14 cellular contexts compared by ENCODE assay signal in genomic region chr9:137721479-137721878, GRCh38.
DNase-seq lines count a peak whose midpoint lies in the region; ATAC-seq lines count a peak whose summit lies in the region.
"Had no signal": no experiment of that assay in that cellular context is flagged by ENCODE, and none has a peak within 500 bp of the region (broad histone marks: within the 10 kb centered on the region; RNA-seq: fewer than 3 reads in every experiment).

No MANE protein-coding gene starts in this region.

- CTCF ChIA-PET in activated CD8-positive, alpha-beta memory T cell treated with anti-CD3 and anti-CD28 coated beads, Interleukin-2, amount 10 ng/mL, durations not matched to agents 7 days and 5 days (lab: Charles Lee), result no interaction called here
- CTCF ChIA-PET in activated naive CD4-positive, alpha-beta T cell treated with anti-CD3 and anti-CD28 coated beads, Interleukin-2, amount 10 ng/mL, durations not matched to agents 7 days and 5 days (lab: Charles Lee), result interaction anchor here (0.6 kb wide), 1 partner anchor 197 kb away, joined by 3 read pairs; no protein-coding TSS in a partner anchor

- H3K27ac Mint-ChIP-seq in activated CD8-positive, alpha-beta memory T cell treated with anti-CD3 and anti-CD28 coated beads, Interleukin-2, amount 10 ng/mL, durations not matched to agents 7 days and 5 days, result peak overlapping the region; percentile 22
- peak overlapping the region; percentile 88 for H3K27ac Mint-ChIP-seq in activated naive CD4-positive, alpha-beta T cell treated with anti-CD3 and anti-CD28 coated beads, Interleukin-2, amount 10 ng/mL, durations not matched to agents 7 days and 5 days
- H3K27ac Mint-ChIP-seq in naive B cell, result peak overlapping the region; percentile 94 to 98 (median 96)
- peak overlapping the region; percentile 97 for H3K27ac Mint-ChIP-seq in stimulated activated naive B cell treated with anti-CD40 and anti-IgM and Interleukin-4, amounts not matched to agents 10 μg/mL and 1 μg/mL and 100 μg/mL, for 72 hours

- ATAC-seq in activated CD8-positive, alpha-beta memory T cell treated with anti-CD3 and anti-CD28 coated beads, Interleukin-2, amount 10 ng/mL, durations not matched to agents 7 days and 5 days, result no peak
- ATAC-seq in naive B cell (ENCODE audit: low read depth in 2 of 2) (no peak), GM21526 (IDR thresholded peaks at IDR 0.05; ENCODE audit: low FRiP score, unreplicated experiment) (no peak)
- no peak for ATAC-seq in stimulated activated naive B cell treated with anti-CD40 and anti-IgM and Interleukin-4, amounts not matched to agents 10 μg/mL and 1 μg/mL and 100 μg/mL, for 72 hours (replicated peaks)

- no peak for DNase-seq in activated CD8-positive, alpha-beta memory T cell treated with anti-CD3 and anti-CD28 coated beads, Interleukin-2, amount 10 ng/mL, durations not matched to agents 7 days and 5 days
- no peak for DNase-seq in activated CD8-positive, alpha-beta memory T cell treated with anti-CD3 and anti-CD28 coated beads for 24 hours
- DNase-seq in activated naive CD4-positive, alpha-beta T cell treated with anti-CD3 and anti-CD28 coated beads, Interleukin-2, amount 10 ng/mL, durations not matched to agents 7 days and 5 days, result no peak
- no peak for DNase-seq in naive B cell
- no peak for DNase-seq in stimulated activated naive B cell treated with anti-CD40 and anti-IgM and Interleukin-4, amounts not matched to agents 10 μg/mL and 1 μg/mL and 100 μg/mL, for 72 hours
- DNase-seq in Ammon's horn (ENCODE audit: low spot score), result no peak
- DNase-seq in DMS53 treated with DMSO at 0.1 percent for 48 hours (lab: John Stamatoyannopoulos, UW; ENCODE audit: unreplicated experiment), result no peak
- DNase-seq: hippocampal formation, NCI-H1048, NCI-H524, SHP77 treated with DMSO at 0.1 percent for 48 hours, testis, WERI-Rb-1 had no signal

- H3K9me3 Mint-ChIP-seq in activated CD8-positive, alpha-beta memory T cell treated with anti-CD3 and anti-CD28 coated beads, Interleukin-2, amount 10 ng/mL, durations not matched to agents 7 days and 5 days (ENCODE audit: low read depth), result peaks cover 39% of the 10 kb centered on the region
- H3K9me3 Mint-ChIP-seq in activated naive CD4-positive, alpha-beta T cell treated with anti-CD3 and anti-CD28 coated beads, Interleukin-2, amount 10 ng/mL, durations not matched to agents 7 days and 5 days, result peaks cover 48% of the 10 kb centered on the region
- peaks cover 6 to 15% (median 12%) of the 10 kb centered on the region in 7 donors for H3K9me3 Mint-ChIP-seq in naive B cell
- peaks cover 9 to 16% of the 10 kb centered on the region in 2 donors for H3K9me3 Mint-ChIP-seq in stimulated activated naive B cell treated with anti-CD40 and anti-IgM and Interleukin-4, amounts not matched to agents 10 μg/mL and 1 μg/mL and 100 μg/mL, for 72 hours

- peaks cover 83% of the 10 kb centered on the region for H3K36me3 Mint-ChIP-seq in activated CD8-positive, alpha-beta memory T cell treated with anti-CD3 and anti-CD28 coated beads, Interleukin-2, amount 10 ng/mL, durations not matched to agents 7 days and 5 days
- peaks cover 80% of the 10 kb centered on the region for H3K36me3 Mint-ChIP-seq in activated naive CD4-positive, alpha-beta T cell treated with anti-CD3 and anti-CD28 coated beads, Interleukin-2, amount 10 ng/mL, durations not matched to agents 7 days and 5 days
- H3K36me3 Mint-ChIP-seq in naive B cell, result peaks cover 34 to 60% of the 10 kb centered on the region in 2 donors
- H3K36me3 Mint-ChIP-seq in stimulated activated naive B cell treated with anti-CD40 and anti-IgM and Interleukin-4, amounts not matched to agents 10 μg/mL and 1 μg/mL and 100 μg/mL, for 72 hours, result peaks cover 69 to 80% of the 10 kb centered on the region in 2 donors

- no peaks in the 10 kb centered on the region for H3K27me3 Mint-ChIP-seq in activated CD8-positive, alpha-beta memory T cell treated with anti-CD3 and anti-CD28 coated beads, Interleukin-2, amount 10 ng/mL, durations not matched to agents 7 days and 5 days
- no peaks in the 10 kb centered on the region for H3K27me3 Mint-ChIP-seq in activated naive CD4-positive, alpha-beta T cell treated with anti-CD3 and anti-CD28 coated beads, Interleukin-2, amount 10 ng/mL, durations not matched to agents 7 days and 5 days
- H3K27me3 Mint-ChIP-seq in naive B cell, result no peaks in the 10 kb centered on the region
- no peaks in the 10 kb centered on the region for H3K27me3 Mint-ChIP-seq in stimulated activated naive B cell treated with anti-CD40 and anti-IgM and Interleukin-4, amounts not matched to agents 10 μg/mL and 1 μg/mL and 100 μg/mL, for 72 hours

- peaks cover 21% of the 10 kb centered on the region for H3K4me1 Mint-ChIP-seq in activated CD8-positive, alpha-beta memory T cell treated with anti-CD3 and anti-CD28 coated beads, Interleukin-2, amount 10 ng/mL, durations not matched to agents 7 days and 5 days
- H3K4me1 Mint-ChIP-seq in activated naive CD4-positive, alpha-beta T cell treated with anti-CD3 and anti-CD28 coated beads, Interleukin-2, amount 10 ng/mL, durations not matched to agents 7 days and 5 days, result peaks cover 34% of the 10 kb centered on the region
- peaks cover 39 to 51% (median 40%) of the 10 kb centered on the region in 3 donors for H3K4me1 Mint-ChIP-seq in naive B cell
- H3K4me1 Mint-ChIP-seq in stimulated activated naive B cell treated with anti-CD40 and anti-IgM and Interleukin-4, amounts not matched to agents 10 μg/mL and 1 μg/mL and 100 μg/mL, for 72 hours, result peaks cover 35 to 43% of the 10 kb centered on the region in 2 donors

- H3K4me3 Mint-ChIP-seq in activated CD8-positive, alpha-beta memory T cell treated with anti-CD3 and anti-CD28 coated beads, Interleukin-2, amount 10 ng/mL, durations not matched to agents 7 days and 5 days, result no peak overlapping the region
- no peak overlapping the region for H3K4me3 Mint-ChIP-seq in activated naive CD4-positive, alpha-beta T cell treated with anti-CD3 and anti-CD28 coated beads, Interleukin-2, amount 10 ng/mL, durations not matched to agents 7 days and 5 days
- H3K4me3 Mint-ChIP-seq in naive B cell, result peak overlapping the region in 2 of 8 donors; percentile 29 to 30
- peak overlapping the region in 1 of 2 donors; percentile 39 for H3K4me3 Mint-ChIP-seq in stimulated activated naive B cell treated with anti-CD40 and anti-IgM and Interleukin-4, amounts not matched to agents 10 μg/mL and 1 μg/mL and 100 μg/mL, for 72 hours

Comparison
In these comparisons a context has a peak if more than half of its experiments do, and no peak if none do; other contexts are left out.
1. H3K27ac Mint-ChIP-seq: peak in every context shown above with its lines; median percentile 97 in stimulated activated naive B cell treated with anti-CD40 and anti-IgM and Interleukin-4, amounts not matched to agents 10 μg/mL and 1 μg/mL and 100 μg/mL, for 72 hours; 96 in naive B cell; 88 in activated naive CD4-positive, alpha-beta T cell treated with anti-CD3 and anti-CD28 coated beads, Interleukin-2, amount 10 ng/mL, durations not matched to agents 7 days and 5 days; 22 in activated CD8-positive, alpha-beta memory T cell treated with anti-CD3 and anti-CD28 coated beads, Interleukin-2, amount 10 ng/mL, durations not matched to agents 7 days and 5 days.